ENCODE assay signal across 9 cellular contexts in the genomic region with DNA sequence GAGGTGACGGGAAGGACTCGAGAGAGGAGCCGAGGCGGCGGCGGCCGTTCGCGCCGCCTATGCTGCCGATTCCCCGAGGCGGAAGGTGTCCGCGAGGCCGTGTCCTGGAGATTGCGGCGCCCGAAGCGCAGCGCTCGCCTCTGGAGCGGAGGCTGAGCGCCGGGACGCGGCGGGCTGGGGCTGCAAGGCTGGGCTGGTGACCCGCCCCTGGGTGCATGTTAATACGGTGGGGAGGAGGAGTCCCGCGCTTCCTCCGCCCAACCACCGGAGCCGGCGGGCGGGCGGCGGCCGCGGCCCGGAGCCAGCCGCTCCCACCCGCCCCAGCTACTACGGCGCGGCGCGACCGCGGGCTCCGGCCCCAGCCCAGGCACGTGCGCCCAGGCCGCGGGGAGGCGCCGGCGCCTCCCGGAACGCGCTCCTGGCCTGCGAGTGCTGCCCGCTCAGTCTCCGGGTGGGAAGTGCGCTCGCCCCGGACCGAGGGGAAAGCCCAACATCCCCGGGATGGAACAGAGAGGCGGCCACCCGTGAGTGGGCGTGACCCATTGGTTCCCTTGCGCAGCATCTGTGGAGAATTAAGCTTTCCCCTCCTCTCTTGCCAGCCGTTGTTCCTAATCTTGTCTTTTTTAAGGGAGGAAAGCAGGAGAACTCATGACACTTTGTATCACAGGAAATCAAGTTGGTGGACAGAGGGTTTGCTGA. TPM values are rescaled to one million over a fixed set of nuclear protein-coding genes. Genes with fewer than 3 reads are reported as not detected.
A peak's percentile ranks its signal among the peaks of the same experiment; 100 is the strongest.
DNase-seq lines count a peak whose midpoint lies in the region; ATAC-seq, FAIRE-seq and TF ChIP-seq lines count a peak whose summit lies in the region.
"Had no signal": no experiment of that assay in that cellular context is flagged by ENCODE, and none has a peak within 500 bp of the region (broad histone marks: within the 10 kb centered on the region; RNA-seq: fewer than 3 reads in every experiment).

A gene (minus strand): TSS at position 195 of the 699 bp plus-strand sequence.

- H3K27me3 ChIP-seq in GM06990 (replicated peaks; ENCODE audit: control insufficient read depth, insufficient read depth, low read length) (no peaks in the 10 kb centered on the region), pancreas (peaks cover 0 to 27% (median 11%) of the 10 kb centered on the region in 4 donors)

- TF ChIP-seq CTCF in GM06990 (IDR thresholded peaks at IDR 0.05; ENCODE audit: insufficient read depth, low read length, poor library complexity, severe bottlenecking) (no peak), pancreas (IDR thresholded peaks at IDR 0.05) (no peak)

- H3K4me1 ChIP-seq in pancreas = peaks cover 0 to 8% (median 0%) of the 10 kb centered on the region in 3 donors

- FAIRE-seq in frontal cortex (lab: Jason Lieb, UNC) (no peak), pancreas (lab: Jason Lieb, UNC) (no peak)

- H3K9me3 ChIP-seq in pancreas = no peaks in the 10 kb centered on the region

- no peak within 1 kb of the TSS for H3K27ac ChIP-seq in pancreas

- intact Hi-C loops in pancreas (cut with DNase I) = no loop called here

- H3K36me3 ChIP-seq in GM06990 (ENCODE audit: control insufficient read depth, insufficient read depth, low read length) = no peaks in the 10 kb centered on the region
- H3K36me3 ChIP-seq in pancreas = no peaks in the 10 kb centered on the region

- 1 to 3% methylated on average over 40 to 75 of the region's 75 CpGs for WGBS in pancreas, 2 donors

- H3K4me3 ChIP-seq in GM06990 (replicated peaks; ENCODE audit: low read depth, low read length) = peak within 1 kb of the TSS; percentile 59
- H3K4me3 ChIP-seq in pancreas = peak within 1 kb of the TSS; percentile 14 to 45 (median 34)

- ATAC-seq in GM21619 (IDR thresholded peaks at IDR 0.05; ENCODE audit: unreplicated experiment) (peak; percentile 71), pancreas (peak; percentile 79 to 96 (median 89)), HG03025 (IDR thresholded peaks at IDR 0.05; ENCODE audit: low FRiP score, unreplicated experiment) (no peak)

- DNase-seq in GM06990 (ENCODE audit: extremely low read depth, insufficient read length) (peak; percentile 86), frontal cortex (ENCODE audit: low spot score in 2 of 2) (peak; percentile 45 to 73), pancreas (peak; percentile 20 to 75 (median 50)), GOT3 (lab: John Stamatoyannopoulos, UW) (no peak)
- DNase-seq in stimulated activated CD8-positive, alpha-beta memory T cell treated with anti-CD3 and anti-CD28 coated beads, Interleukin-4, amount 100 ng/mL, for 48 hours = no peak

TF ChIP-seq in PFSK-1, 5 proteins besides CTCF, POLR2A, EP300 and RAD21:
- peak; percentile 46 for TF ChIP-seq FOXP2 (optimal IDR thresholded peaks at IDR 0.05; ENCODE audit: borderline replicate concordance, extremely low read depth, extremely low read length, insufficient read depth)
- TF ChIP-seq, protein P1, sequence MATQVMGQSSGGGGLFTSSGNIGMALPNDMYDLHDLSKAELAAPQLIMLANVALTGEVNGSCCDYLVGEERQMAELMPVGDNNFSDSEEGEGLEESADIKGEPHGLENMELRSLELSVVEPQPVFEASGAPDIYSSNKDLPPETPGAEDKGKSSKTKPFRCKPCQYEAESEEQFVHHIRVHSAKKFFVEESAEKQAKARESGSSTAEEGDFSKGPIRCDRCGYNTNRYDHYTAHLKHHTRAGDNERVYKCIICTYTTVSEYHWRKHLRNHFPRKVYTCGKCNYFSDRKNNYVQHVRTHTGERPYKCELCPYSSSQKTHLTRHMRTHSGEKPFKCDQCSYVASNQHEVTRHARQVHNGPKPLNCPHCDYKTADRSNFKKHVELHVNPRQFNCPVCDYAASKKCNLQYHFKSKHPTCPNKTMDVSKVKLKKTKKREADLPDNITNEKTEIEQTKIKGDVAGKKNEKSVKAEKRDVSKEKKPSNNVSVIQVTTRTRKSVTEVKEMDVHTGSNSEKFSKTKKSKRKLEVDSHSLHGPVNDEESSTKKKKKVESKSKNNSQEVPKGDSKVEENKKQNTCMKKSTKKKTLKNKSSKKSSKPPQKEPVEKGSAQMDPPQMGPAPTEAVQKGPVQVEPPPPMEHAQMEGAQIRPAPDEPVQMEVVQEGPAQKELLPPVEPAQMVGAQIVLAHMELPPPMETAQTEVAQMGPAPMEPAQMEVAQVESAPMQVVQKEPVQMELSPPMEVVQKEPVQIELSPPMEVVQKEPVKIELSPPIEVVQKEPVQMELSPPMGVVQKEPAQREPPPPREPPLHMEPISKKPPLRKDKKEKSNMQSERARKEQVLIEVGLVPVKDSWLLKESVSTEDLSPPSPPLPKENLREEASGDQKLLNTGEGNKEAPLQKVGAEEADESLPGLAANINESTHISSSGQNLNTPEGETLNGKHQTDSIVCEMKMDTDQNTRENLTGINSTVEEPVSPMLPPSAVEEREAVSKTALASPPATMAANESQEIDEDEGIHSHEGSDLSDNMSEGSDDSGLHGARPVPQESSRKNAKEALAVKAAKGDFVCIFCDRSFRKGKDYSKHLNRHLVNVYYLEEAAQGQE (IDR thresholded peaks at IDR 0.05; ENCODE audit: insufficient read depth in 1 of 2, low read depth in 2 of 2, low read length in 2 of 2) = no peak
- peak; percentile 75 for TF ChIP-seq TAF1 (IDR thresholded peaks at IDR 0.05; ENCODE audit: borderline replicate concordance, insufficient read depth, low read length)
- TF ChIP-seq SIN3A (IDR thresholded peaks at IDR 0.05; ENCODE audit: borderline replicate concordance, insufficient read depth, low read length) = peak; percentile 65; the same call in 1 of the 2 replicates
- TF ChIP-seq POLR2AphosphoS5 (IDR thresholded peaks at IDR 0.05; ENCODE audit: low read depth, low read length) = peak; percentile 85
TF ChIP-seq in PFSK-1: peak in this region for 4.

RNA-seq across cellular contexts. Expression of the gene that starts here (rescaled TPM):
- polyA plus RNA-seq in PFSK-1 (2012; ENCODE audit: insufficient read length, low read depth) = 194 TPM
- total RNA-seq in frontal cortex (57.1 TPM), pancreas (under 1 TPM in 5 of 6 donors, not detected in 1; 0.12 to 0.62 (median 0.29) TPM)
- polyA plus RNA-seq in pancreas = under 1 TPM in 1 of 2 donors, not detected in 1; 0.30 TPM
- polyA plus RNA-seq: IgD-negative memory B cell had no signal

Comparison
In these comparisons a context has a peak if more than half of its experiments do, and no peak if none do; other contexts are left out.
1. RNA of the gene that starts here (total RNA-seq): 57.1 TPM in frontal cortex (single experiment); 0.12 to 0.62 TPM in pancreas; every median in the first group is over 10 times any median in the second.
2. Peak in DNase-seq, ATAC-seq and H3K4me3 ChIP-seq in pancreas; RNA of the gene not detected or under 1 TPM.
3. DNase-seq: peak in GM06990 (single experiment) and frontal cortex (2 of 2); none in GOT3 (single experiment) and stimulated activated CD8-positive, alpha-beta memory T cell treated with anti-CD3 and anti-CD28 coated beads, Interleukin-4, amount 100 ng/mL, for 48 hours (single experiment).